8 cellular contexts compared by ENCODE assay signal in genomic region chr10:130136214-130137076, GRCh38. TPM values are rescaled to one million over a fixed set of nuclear protein-coding genes. Genes with fewer than 3 reads are reported as not detected.
A peak's percentile ranks its signal among the peaks of the same experiment; 100 is the strongest.
DNase-seq lines count a peak whose midpoint lies in the region; ATAC-seq and TF ChIP-seq lines count a peak whose summit lies in the region.

Gene GLRX3, plus strand, starts transcription at chr10:130136391. Its CDS starts 30 bp downstream, at chr10:130136421.

- intact Hi-C loops in T-helper 1 cell treated with Interleukin-12 subunit alpha and Interleukin-12 subunit beta and Interleukin-4 antibody, amounts not matched to agents 30 ng/mL and 1 ng/mL, for 36 hours (cut with micrococcal nuclease) = loop anchor here (1.0 to 2.0 kb wide), 5 partner anchors 9 to 669 kb away; partner anchors contain the start of gene MGMT
- intact Hi-C loops in left ventricle myocardium inferior (cut with micrococcal nuclease) (no loop called here), psoas muscle (cut with DNase I) (loop anchor here in 1 of 2 donors (10.0 kb wide), 1 partner anchor 252 kb away; no protein-coding TSS in a partner anchor)

- ATAC-seq in HG02571 (IDR thresholded peaks at IDR 0.05; ENCODE audit: unreplicated experiment) (peak; percentile 89), psoas muscle (peak; percentile 96 to 97 (median 96))

- WGBS in psoas muscle, 3 donors = 0 to 1% (median 1%) methylated on average over 70 to 98 of the region's 98 CpGs
- WGBS in urinary bladder = under 1% methylated on average over 98 of the region's 98 CpGs

- H3K36me3 ChIP-seq in left ventricle myocardium inferior (no peaks in the 10 kb centered on the region), psoas muscle (ENCODE audit: insufficient read depth in 1 of 2, low read depth in 1 of 2) (no peaks in the 10 kb centered on the region), urinary bladder (ENCODE audit: insufficient read depth) (no peaks in the 10 kb centered on the region)

- H3K4me3 ChIP-seq in GM12865 (ENCODE audit: low read depth, low read length) (peak within 1 kb of the TSS; percentile 93), left ventricle myocardium inferior (peak within 1 kb of the TSS; percentile 100), psoas muscle (peak within 1 kb of the TSS; percentile 100), urinary bladder (ENCODE audit: low read depth, low read length) (peak within 1 kb of the TSS; percentile 94)

- H3K27me3 ChIP-seq in left ventricle myocardium inferior (ENCODE audit: low read depth) (no peaks in the 10 kb centered on the region), psoas muscle (ENCODE audit: insufficient read depth in 3 of 3, low read length in 2 of 3) (peaks cover 0 to 7% (median 0%) of the 10 kb centered on the region in 3 donors)

- H3K27ac ChIP-seq in left ventricle myocardium inferior (replicated peaks) (peak within 1 kb of the TSS; percentile 96), psoas muscle (peak within 1 kb of the TSS; percentile 91), urinary bladder (ENCODE audit: low read depth) (peak within 1 kb of the TSS; percentile 83)

- DNase-seq in GM12865 (ENCODE audit: low read depth) = peak; percentile 90
- DNase-seq in NCI-H1092 treated with DMSO at 0.1 percent for 48 hours (lab: John Stamatoyannopoulos, UW) = peak; percentile 66
- DNase-seq in amygdala (lab: John Stamatoyannopoulos, UW) = peak; percentile 8 to 88 (median 69)
- DNase-seq in left ventricle myocardium inferior = peak; percentile 92
- peak; percentile 92 to 93 for DNase-seq in psoas muscle

- TF ChIP-seq CTCF in GM12865 (IDR thresholded peaks at IDR 0.05; ENCODE audit: insufficient read depth, low read depth, low read length, missing control alignments) = no peak
- TF ChIP-seq CTCF in left ventricle myocardium inferior (IDR thresholded peaks at IDR 0.05; ENCODE audit: borderline replicate concordance) = no peak
- TF ChIP-seq CTCF in psoas muscle (IDR thresholded peaks at IDR 0.05) = no peak

- no peaks in the 10 kb centered on the region for H3K9me3 ChIP-seq in left ventricle myocardium inferior (replicated peaks)
- no peaks in the 10 kb centered on the region for H3K9me3 ChIP-seq in psoas muscle

- H3K4me1 ChIP-seq in left ventricle myocardium inferior (peaks cover 54% of the 10 kb centered on the region), psoas muscle (peaks cover 35% of the 10 kb centered on the region), urinary bladder (ENCODE audit: insufficient read depth) (peaks cover 2% of the 10 kb centered on the region)

RNA-seq across cellular contexts. Expression of gene GLRX3, which starts in this region (rescaled TPM):
- 70.8 and 75.1 TPM in 2 replicates for total RNA-seq in T-helper 1 cell treated with Interleukin-12 subunit alpha and Interleukin-12 subunit beta and Interleukin-4 antibody, amounts not matched to agents 30 ng/mL and 1 ng/mL, for 36 hours
- 69.2 TPM for total RNA-seq in left ventricle myocardium inferior
- 10 to 100 TPM; 53.9 to 76.9 (median 56.3) TPM for total RNA-seq in psoas muscle
- polyA plus RNA-seq in psoas muscle = 100 to 1,000 TPM in 2 of 3 donors, 10 to 100 TPM in 1; 97.4 to 249 (median 188) TPM
- 64.1 TPM for total RNA-seq in urinary bladder
- polyA plus RNA-seq in urinary bladder = 51.0 TPM

Comparison
In these comparisons a context has a peak if more than half of its experiments do, and no peak if none do; other contexts are left out.
1. Peak in every context shown above with its lines: DNase-seq, ATAC-seq, H3K4me3 ChIP-seq and H3K27ac ChIP-seq.